Comparison of ENCODE assay signal across 8 cellular contexts in genomic region chr6:158040804-158041347, GRCh38. TPM values are rescaled to one million over a fixed set of nuclear protein-coding genes. Genes with fewer than 3 reads are reported as not detected.
A peak's percentile ranks its signal among the peaks of the same experiment; 100 is the strongest.
DNase-seq lines count a peak whose midpoint lies in the region; ATAC-seq and TF ChIP-seq lines count a peak whose summit lies in the region.

No MANE protein-coding gene starts in this region.

- H3K9me3 ChIP-seq in HUES6 (ENCODE audit: control insufficient read depth, insufficient read depth, low read depth, low read length): no peaks in the 10 kb centered on the region
- no peaks in the 10 kb centered on the region for H3K9me3 ChIP-seq in subcutaneous abdominal adipose tissue (ENCODE audit: control insufficient read depth in 5 of 5, low read length in 5 of 5)
- H3K9me3 ChIP-seq in BE2C: no peaks in the 10 kb centered on the region

- H3K4me1 ChIP-seq in HUES6 (ENCODE audit: control insufficient read depth, insufficient read depth, low read length) (peaks cover 33% of the 10 kb centered on the region), subcutaneous abdominal adipose tissue (ENCODE audit: control insufficient read depth in 5 of 5, insufficient read depth in 5 of 5, low read length in 5 of 5) (peaks cover 0 to 17% (median 15%) of the 10 kb centered on the region in 5 donors), BE2C (peaks cover 34% of the 10 kb centered on the region)

- H3K27me3 ChIP-seq in HUES6 (ENCODE audit: control insufficient read depth, insufficient read depth, low read length): no peaks in the 10 kb centered on the region
- H3K27me3 ChIP-seq in subcutaneous abdominal adipose tissue (ENCODE audit: control insufficient read depth in 5 of 5, insufficient read depth in 4 of 5, low read length in 5 of 5): peaks cover 0 to 22% (median 6%) of the 10 kb centered on the region in 5 donors
- no peaks in the 10 kb centered on the region for H3K27me3 ChIP-seq in BE2C

- TF ChIP-seq CTCF in BE2C (IDR thresholded peaks at IDR 0.05; ENCODE audit: low read depth, low read length): no peak

- H3K9ac ChIP-seq in HUES6 (ENCODE audit: low read length): peak overlapping the region; percentile 22
- H3K9ac ChIP-seq in subcutaneous abdominal adipose tissue (ENCODE audit: low read length in 5 of 5): no peak overlapping the region

- ATAC-seq in left ventricle myocardium superior: no peak
- no peak for ATAC-seq in GM18517 (IDR thresholded peaks at IDR 0.05; ENCODE audit: unreplicated experiment)

- peak; percentile 87 for DNase-seq in amniotic epithelial cell (ENCODE audit: low read depth)
- DNase-seq in left ventricle myocardium superior: peak; percentile 32
- DNase-seq in BE2C: no peak
- DNase-seq in DMS53 treated with DMSO at 0.1 percent for 48 hours (lab: John Stamatoyannopoulos, UW; ENCODE audit: unreplicated experiment): no peak
- no peak for DNase-seq in central memory CD4-positive, alpha-beta T cell

- H3K27ac ChIP-seq in HUES6 (ENCODE audit: low read depth, low read length) (no peak overlapping the region; the same call in 1 of the 2 replicates), subcutaneous abdominal adipose tissue (ENCODE audit: low read depth, low read length) (peak overlapping the region; percentile 60)

- H3K4me3 ChIP-seq in HUES6 (ENCODE audit: low read depth, low read length) (no peak overlapping the region), subcutaneous abdominal adipose tissue (ENCODE audit: low read depth in 1 of 5, low read length in 5 of 5) (no peak overlapping the region), BE2C (ENCODE audit: low read depth, low read length) (no peak overlapping the region; the same call in 1 of the 2 replicates)

- H3K36me3 ChIP-seq in HUES6 (ENCODE audit: control insufficient read depth, insufficient read depth, low read length): peaks cover 3% of the 10 kb centered on the region; the same call in 1 of the 2 replicates
- peaks cover 0 to 4% (median 0%) of the 10 kb centered on the region in 5 donors for H3K36me3 ChIP-seq in subcutaneous abdominal adipose tissue (ENCODE audit: control insufficient read depth in 5 of 5, insufficient read depth in 5 of 5, low read length in 5 of 5)
- no peaks in the 10 kb centered on the region for H3K36me3 ChIP-seq in BE2C

- intact Hi-C loops in left ventricle myocardium superior (cut with micrococcal nuclease): no loop called here

RNA-seq across cellular contexts. Expression of gene SYNJ2, which starts 59.2 kb away (rescaled TPM):
- 14.7 TPM for total RNA-seq in left ventricle myocardium superior
- polyA plus RNA-seq in BE2C (2012; ENCODE audit: insufficient read depth, insufficient read length, low read depth): 9.9 TPM

Comparison
In these comparisons a context has a peak if more than half of its experiments do, and no peak if none do; other contexts are left out.
1. DNase-seq: peak in amniotic epithelial cell (single experiment) and left ventricle myocardium superior (single experiment); none in BE2C (single experiment), DMS53 treated with DMSO at 0.1 percent for 48 hours (single experiment) and central memory CD4-positive, alpha-beta T cell (single experiment).